In the genomic region with DNA sequence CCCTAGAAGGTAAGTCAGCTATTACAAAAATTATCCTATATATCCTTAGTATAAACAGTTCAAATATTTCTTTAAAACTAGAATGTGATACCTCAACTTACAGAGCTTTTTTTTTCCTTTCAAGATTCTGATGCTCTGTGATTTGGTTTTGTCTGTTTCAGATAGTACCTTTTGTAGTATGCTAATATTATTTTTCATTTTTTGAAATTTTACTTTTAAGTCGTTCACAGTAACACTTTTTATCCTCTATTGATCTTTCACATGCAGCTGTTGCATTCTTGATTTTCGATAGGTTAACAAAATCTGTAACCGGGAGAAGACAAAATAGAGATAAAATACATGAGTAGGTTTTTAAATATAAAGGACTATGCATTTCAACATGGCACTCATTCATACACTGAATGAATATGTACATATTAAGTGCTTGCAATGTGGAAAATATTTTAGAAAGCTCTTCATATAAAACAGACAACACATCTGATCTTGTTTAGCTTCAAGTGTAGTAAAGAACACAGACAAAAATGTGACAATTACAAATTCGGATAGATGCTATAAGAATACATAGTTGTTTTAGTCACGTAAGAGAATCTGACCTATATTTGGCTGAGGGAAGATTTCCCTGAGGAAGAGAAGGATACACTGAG, we compare ENCODE assay signal across 1 cellular context.
TF ChIP-seq lines count a peak whose summit lies in the region.

No MANE protein-coding gene starts in this region.

TF ChIP-seq in K562, 482 proteins besides CTCF, POLR2A, EP300 and RAD21:
- 0 out of 4 replicates have a peak, but pooled peaks of 1 of the 2 experiments have one; percentile 20 for TF ChIP-seq NONO (IDR thresholded peaks at IDR 0.05; ENCODE audit: low read depth in 2 of 2, low read length in 1 of 2)
- TF ChIP-seq BMI1 (IDR thresholded peaks at IDR 0.05; ENCODE audit: low read length) = 0 out of 2 replicates have a peak, but pooled peaks have one; percentile 13
- peak; percentile 94 for TF ChIP-seq CBX8 (IDR thresholded peaks at IDR 0.05; ENCODE audit: borderline replicate concordance, extremely low read depth, low read depth, low read length, poor library complexity, severe bottlenecking)
- TF ChIP-seq CBX2 (IDR thresholded peaks at IDR 0.05; ENCODE audit: insufficient read depth, low read length, poor library complexity, severe bottlenecking) = peak; percentile 81
